Comparison of ENCODE assay signal across 11 cellular contexts in genomic region chr3:197305854-197306253, GRCh38. TPM values are rescaled to one million over a fixed set of nuclear protein-coding genes. Genes with fewer than 3 reads are reported as not detected.
DNase-seq lines count a peak whose midpoint lies in the region; ATAC-seq and TF ChIP-seq lines count a peak whose summit lies in the region.
"Had no signal": no experiment of that assay in that cellular context is flagged by ENCODE, and none has a peak within 500 bp of the region (broad histone marks: within the 10 kb centered on the region; RNA-seq: fewer than 3 reads in every experiment).

No MANE protein-coding gene starts in this region.

- no peaks in the 10 kb centered on the region for H3K9me3 Mint-ChIP-seq in progenitor cell of endocrine pancreas (ENCODE audit: low read depth)

- H4K20me1 ChIP-seq in osteoblast (ENCODE audit: insufficient read depth, low read length), result no peaks in the 10 kb centered on the region

- H3K27ac Mint-ChIP-seq in progenitor cell of endocrine pancreas, result no peak overlapping the region

- no peak overlapping the region for H2AFZ ChIP-seq in osteoblast (ENCODE audit: low read length)

- intact Hi-C loops in psoas muscle (cut with DNase I), result no loop called here

- no peaks in the 10 kb centered on the region for H3K27me3 ChIP-seq in SJSA1 (replicated peaks)
- H3K27me3 ChIP-seq in osteoblast (ENCODE audit: insufficient read depth, low read length), result no peaks in the 10 kb centered on the region
- no peaks in the 10 kb centered on the region for H3K27me3 ChIP-seq in psoas muscle (ENCODE audit: insufficient read depth in 3 of 3, low read length in 2 of 3)

- peaks cover 11% of the 10 kb centered on the region for H3K27me3 Mint-ChIP-seq in progenitor cell of endocrine pancreas

- peaks cover 11% of the 10 kb centered on the region for H3K4me1 Mint-ChIP-seq in progenitor cell of endocrine pancreas (ENCODE audit: low read depth)

- 52 to 68% (median 67%) methylated on average over 1 of the region's 1 CpG for WGBS in psoas muscle, 3 donors

- H3K79me2 ChIP-seq in osteoblast (ENCODE audit: insufficient read depth, low read length), result no peaks in the 10 kb centered on the region

- H3K9me3 ChIP-seq in SJSA1 (replicated peaks) (no peaks in the 10 kb centered on the region), osteoblast (ENCODE audit: low read depth, low read length) (no peaks in the 10 kb centered on the region), psoas muscle (no peaks in the 10 kb centered on the region)

- no peak for DNase-seq in activated CD4-positive, CD25-positive, alpha-beta regulatory T cell treated with anti-CD3 and anti-CD28 coated beads, Interleukin-2, amount 50 U/mL, for 72 hours
- DNase-seq in SJSA1 (ENCODE audit: low read depth in 1 of 2, low spot score in 2 of 2) (no peak), osteoblast (ENCODE audit: insufficient read length, low spot score, missing footprints) (no peak), occipital lobe (lab: John Stamatoyannopoulos, UW) (no peak), progenitor cell of endocrine pancreas (ENCODE audit: low spot score, unreplicated experiment) (no peak), psoas muscle (no peak)
- DNase-seq: effector memory CD4-positive, alpha-beta T cell; NCI-H187 had no signal

- ATAC-seq in activated CD4-positive, CD25-positive, alpha-beta regulatory T cell treated with anti-CD3 and anti-CD28 coated beads, Interleukin-2, amount 50 U/mL, for 24 hours, result peak; percentile 43 to 61
- ATAC-seq in HG02623 (IDR thresholded peaks at IDR 0.05; ENCODE audit: unreplicated experiment) (peak; percentile 86), psoas muscle (no peak)

- H3K4me2 ChIP-seq in osteoblast (ENCODE audit: insufficient read depth, low read length), result peak overlapping the region; percentile 50

- no peak overlapping the region for H3K4me3 Mint-ChIP-seq in progenitor cell of endocrine pancreas (ENCODE audit: low read depth)

- H3K4me3 ChIP-seq in SJSA1, result no peak overlapping the region
- H3K4me3 ChIP-seq in osteoblast (ENCODE audit: insufficient read depth, low read length), result peak overlapping the region; percentile 5
- H3K4me3 ChIP-seq in psoas muscle, result no peak overlapping the region

- H3K36me3 ChIP-seq in SJSA1 (no peaks in the 10 kb centered on the region), osteoblast (ENCODE audit: insufficient read depth, low read length) (no peaks in the 10 kb centered on the region), psoas muscle (ENCODE audit: insufficient read depth in 1 of 2, low read depth in 1 of 2) (no peaks in the 10 kb centered on the region)

- TF ChIP-seq CTCF in osteoblast (IDR thresholded peaks at IDR 0.05; ENCODE audit: extremely low read depth, low read depth, low read length) (no peak), progenitor cell of endocrine pancreas (IDR thresholded peaks at IDR 0.05; ENCODE audit: unreplicated experiment) (no peak), psoas muscle (IDR thresholded peaks at IDR 0.05) (no peak)

- H3K36me3 Mint-ChIP-seq in progenitor cell of endocrine pancreas (ENCODE audit: insufficient read depth), result no peaks in the 10 kb centered on the region

- H3K4me1 ChIP-seq in SJSA1 (replicated peaks), result peaks cover 68% of the 10 kb centered on the region
- peaks cover 65% of the 10 kb centered on the region for H3K4me1 ChIP-seq in osteoblast (ENCODE audit: insufficient read depth, low read length)
- H3K4me1 ChIP-seq in psoas muscle, result peaks cover 22% of the 10 kb centered on the region

- peak overlapping the region; percentile 82 for H3K27ac ChIP-seq in SJSA1
- H3K27ac ChIP-seq in osteoblast (ENCODE audit: low read depth, low read length), result peak overlapping the region; percentile 85
- H3K27ac ChIP-seq in psoas muscle, result no peak overlapping the region
- H3K27ac ChIP-seq: 22Rv1 had no signal

RNA-seq across cellular contexts. Expression of gene DLG1, which starts 7.4 kb away (rescaled TPM):
- 51.6 and 81.2 TPM in 2 replicates for total RNA-seq in SJSA1 (2014; rRNA removed; shearing (Covaris generic))
- total RNA-seq in osteoblast, result 76.6 and 79.3 TPM in 2 replicates
- 142 TPM for total RNA-seq in occipital lobe
- total RNA-seq in progenitor cell of endocrine pancreas, result 99.6 and 115 TPM in 2 replicates
- total RNA-seq in psoas muscle, result 10 to 100 TPM; 51.3 to 57.6 (median 52.8) TPM
- 10 to 100 TPM; 16.1 to 42.8 (median 21.6) TPM for polyA plus RNA-seq in psoas muscle

Comparison
In these comparisons a context has a peak if more than half of its experiments do, and no peak if none do; other contexts are left out.
1. ATAC-seq: peak in activated CD4-positive, CD25-positive, alpha-beta regulatory T cell treated with anti-CD3 and anti-CD28 coated beads, Interleukin-2, amount 50 U/mL, for 24 hours (2 of 2) and HG02623 (single experiment); none in psoas muscle (0 of 4).